Comparison of ENCODE assay signal across 13 cellular contexts in the genomic region with DNA sequence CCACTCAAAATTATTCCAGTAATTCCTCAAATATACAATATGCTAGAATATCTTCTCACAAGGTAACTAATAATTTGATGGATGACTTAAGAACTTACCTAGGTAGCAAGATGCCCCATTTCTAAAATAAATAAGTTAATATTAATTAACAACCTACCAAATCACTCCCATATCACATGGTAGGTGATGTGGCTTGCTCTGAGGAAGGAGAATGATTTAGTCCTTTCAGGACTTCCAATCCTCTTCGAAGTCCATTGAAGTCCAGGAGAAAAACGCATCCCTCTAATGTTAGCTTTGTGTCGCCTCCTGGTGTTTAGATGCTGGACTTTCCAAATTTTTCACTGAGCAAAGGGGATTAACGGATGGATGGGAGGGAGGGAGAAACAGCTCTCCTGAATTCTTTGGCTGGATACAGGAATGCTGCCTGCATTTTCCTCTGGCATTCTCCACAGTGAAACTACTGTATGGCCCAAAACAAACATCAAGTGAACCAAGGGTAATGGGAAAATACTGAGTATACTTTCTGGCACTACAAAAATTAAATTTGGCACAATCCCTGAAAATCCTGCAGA. TPM values are rescaled to one million over a fixed set of nuclear protein-coding genes. Genes with fewer than 3 reads are reported as not detected.
DNase-seq lines count a peak whose midpoint lies in the region; ATAC-seq and TF ChIP-seq lines count a peak whose summit lies in the region.
"Had no signal": no experiment of that assay in that cellular context is flagged by ENCODE, and none has a peak within 500 bp of the region (broad histone marks: within the 10 kb centered on the region; RNA-seq: fewer than 3 reads in every experiment).

No MANE protein-coding gene starts in this region.

- DNase-seq in ELF-1 (ENCODE audit: low read depth, low spot score) (peak; percentile 86), NCI-H446 (lab: John Stamatoyannopoulos, UW) (peak; percentile 15 to 78), esophagus muscularis mucosa (ENCODE audit: extremely low spot score) (no peak), COLO668 (lab: John Stamatoyannopoulos, UW; ENCODE audit: unreplicated experiment) (no peak), left lung (no peak)
- DNase-seq: activated CD4-positive, alpha-beta T cell treated with anti-CD3 and anti-CD28 coated beads for 1 hour; activated gamma-delta T cell treated with Interleukin-2 at 50 U/mL for 16 hours; mesenchymal stem cell; NCI-H1105; OCI-M1; stimulated activated CD4-positive, alpha-beta T cell treated with anti-CD3 and anti-CD28 coated beads, Interleukin-12 subunit alpha, Interleukin-12 subunit beta, amount 100 ng/mL, for 4 hours had no signal

- 57% methylated on average over 4 of the region's 4 CpGs for WGBS in esophagus muscularis mucosa

- no peak for TF ChIP-seq EP300 in esophagus muscularis mucosa (IDR thresholded peaks at IDR 0.05)

- H3K27ac Mint-ChIP-seq in activated T-helper 17 cell treated with anti-CD3 and anti-CD28 coated beads, Interleukin-2, amount 50 U/mL, for 72 hours, result no peak overlapping the region

- no peak overlapping the region for H3K4me3 ChIP-seq in esophagus muscularis mucosa
- H3K4me3 ChIP-seq in parathyroid adenoma (ENCODE audit: low read depth, low read length), result no peak overlapping the region
- H3K4me3 ChIP-seq in left lung, result no peak overlapping the region

- H3K9ac ChIP-seq in parathyroid adenoma, result no peak overlapping the region

- intact Hi-C loops in esophagus muscularis mucosa (cut with DNase I), result loop anchor here (10.0 kb wide), 1 partner anchor 228 kb away; no protein-coding TSS in a partner anchor
- intact Hi-C loops in left lung (cut with DNase I), result no loop called here

- ATAC-seq in activated T-helper 17 cell treated with anti-CD3 and anti-CD28 coated beads, Interleukin-2, amount 50 U/mL, for 72 hours (replicated peaks), result no peak
- ATAC-seq in left lung, result no peak

- H3K4me2 ChIP-seq in parathyroid adenoma (ENCODE audit: low read length), result no peak overlapping the region

- H3K36me3 ChIP-seq in esophagus muscularis mucosa (no peaks in the 10 kb centered on the region), parathyroid adenoma (ENCODE audit: control insufficient read depth, insufficient read depth, low read length) (no peaks in the 10 kb centered on the region), left lung (no peaks in the 10 kb centered on the region)

- H3K27me3 Mint-ChIP-seq in activated T-helper 17 cell treated with anti-CD3 and anti-CD28 coated beads, Interleukin-2, amount 50 U/mL, for 72 hours, result peaks cover 9% of the 10 kb centered on the region

- no peaks in the 10 kb centered on the region for H3K9me3 Mint-ChIP-seq in activated T-helper 17 cell treated with anti-CD3 and anti-CD28 coated beads, Interleukin-2, amount 50 U/mL, for 72 hours

- H3K27me3 ChIP-seq in esophagus muscularis mucosa (no peaks in the 10 kb centered on the region), parathyroid adenoma (ENCODE audit: control insufficient read depth, insufficient read depth, low read length) (no peaks in the 10 kb centered on the region), left lung (no peaks in the 10 kb centered on the region)

- H3K4me1 ChIP-seq in esophagus muscularis mucosa (peaks cover 24 to 80% (median 62%) of the 10 kb centered on the region in 4 donors), parathyroid adenoma (peaks cover 7% of the 10 kb centered on the region), left lung (peaks cover 0 to 3% of the 10 kb centered on the region in 2 donors)

- TF ChIP-seq CTCF in esophagus muscularis mucosa (IDR thresholded peaks at IDR 0.05) (peak; percentile 35 to 49 (median 37)), parathyroid adenoma (IDR thresholded peaks at IDR 0.05) (peak; percentile 47), left lung (IDR thresholded peaks at IDR 0.05) (no peak)

- H3K9me3 ChIP-seq in esophagus muscularis mucosa, result no peaks in the 10 kb centered on the region
- no peaks in the 10 kb centered on the region for H3K9me3 ChIP-seq in parathyroid adenoma (ENCODE audit: control insufficient read depth, low read length)
- H3K9me3 ChIP-seq in left lung, result no peaks in the 10 kb centered on the region

- H2AFZ ChIP-seq in parathyroid adenoma, result no peak overlapping the region

- no peaks in the 10 kb centered on the region for H3K36me3 Mint-ChIP-seq in activated T-helper 17 cell treated with anti-CD3 and anti-CD28 coated beads, Interleukin-2, amount 50 U/mL, for 72 hours (ENCODE audit: low read depth)

- H3K79me2 ChIP-seq in parathyroid adenoma, result no peaks in the 10 kb centered on the region

- H3K4me1 Mint-ChIP-seq in activated T-helper 17 cell treated with anti-CD3 and anti-CD28 coated beads, Interleukin-2, amount 50 U/mL, for 72 hours, result no peaks in the 10 kb centered on the region

- no peak overlapping the region for H3K4me3 Mint-ChIP-seq in activated T-helper 17 cell treated with anti-CD3 and anti-CD28 coated beads, Interleukin-2, amount 50 U/mL, for 72 hours

- no peak for TF ChIP-seq POLR2A in esophagus muscularis mucosa (IDR thresholded peaks at IDR 0.05; ENCODE audit: low read depth)

- H3K27ac ChIP-seq in esophagus muscularis mucosa (replicated peaks in 1 of 4), result peak overlapping the region; percentile 39 to 71 (median 50)
- H3K27ac ChIP-seq in parathyroid adenoma, result no peak overlapping the region
- no peak overlapping the region for H3K27ac ChIP-seq in left lung

RNA-seq across cellular contexts. Expression of gene PRICKLE2, which starts 58.6 kb away (rescaled TPM):
- total RNA-seq in esophagus muscularis mucosa, result 10 to 100 TPM; 71.8 to 99.9 (median 84.4) TPM
- total RNA-seq in activated T-helper 17 cell treated with anti-CD3 and anti-CD28 coated beads, Interleukin-2, amount 50 U/mL, for 72 hours, result not detected
- 10 to 100 TPM; 34.5 to 36.7 TPM for total RNA-seq in left lung

Comparison
In these comparisons a context has a peak if more than half of its experiments do, and no peak if none do; other contexts are left out.
1. DNase-seq: peak in ELF-1 (single experiment) and NCI-H446 (2 of 2); none in esophagus muscularis mucosa (single experiment), COLO668 (single experiment) and left lung (0 of 2).
2. H3K27ac ChIP-seq: peak in esophagus muscularis mucosa (4 of 4); none in parathyroid adenoma (single experiment) and left lung (0 of 2).
3. CTCF ChIP-seq: peak in esophagus muscularis mucosa (3 of 3) and parathyroid adenoma (single experiment); none in left lung (0 of 2).
4. RNA of gene PRICKLE2, which starts 58.6 kb away (total RNA-seq): 71.8 to 99.9 TPM in esophagus muscularis mucosa and 34.5 to 36.7 TPM in left lung; not detected in activated T-helper 17 cell treated with anti-CD3 and anti-CD28 coated beads, Interleukin-2, amount 50 U/mL, for 72 hours; every median in the first group is over 10 times any median in the second.